Comparison of ENCODE assay signal across 8 cellular contexts in the genomic region with DNA sequence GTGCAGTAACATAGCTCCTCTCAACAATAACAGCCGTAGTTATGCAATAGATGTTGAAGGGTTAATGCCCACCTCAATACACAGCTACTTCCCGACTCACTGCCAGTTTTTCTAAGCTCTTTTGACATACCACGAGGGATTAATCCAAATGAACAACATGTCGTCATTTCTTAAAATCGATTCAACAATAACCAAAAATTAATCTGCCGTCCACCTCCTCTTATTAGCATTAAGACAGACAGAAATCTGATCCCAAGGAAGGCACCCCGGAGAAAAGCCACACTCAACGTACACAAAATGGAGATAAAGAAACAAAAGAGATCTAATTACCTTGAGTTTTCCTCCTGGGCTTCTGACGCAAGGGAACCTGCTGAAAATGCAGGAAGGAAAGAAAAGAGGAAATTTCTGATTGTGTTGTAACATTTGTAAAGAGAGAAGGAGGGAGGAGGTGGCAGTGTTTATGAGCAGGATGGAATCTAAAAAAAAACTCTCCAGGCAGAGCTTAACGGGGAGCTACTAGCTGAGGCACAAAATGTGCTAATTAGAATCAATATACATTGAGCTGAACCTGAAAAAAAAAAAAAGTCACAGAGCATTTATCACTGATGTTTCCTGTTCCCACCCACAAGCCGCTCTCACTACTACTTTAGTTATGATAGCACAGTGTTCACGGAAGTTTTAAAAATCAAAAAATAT.
DNase-seq lines count a peak whose midpoint lies in the region; ATAC-seq and TF ChIP-seq lines count a peak whose summit lies in the region.

No MANE protein-coding gene starts in this region.

- no peak for TF ChIP-seq POLR2A in spleen (IDR thresholded peaks at IDR 0.05)

- H3K27ac Mint-ChIP-seq in effector memory CD8-positive, alpha-beta T cell, result peak overlapping the region; percentile 86 to 88

- H3K27me3 ChIP-seq in spleen (replicated peaks in 1 of 7), result no peaks in the 10 kb centered on the region

- peak overlapping the region; percentile 81 to 89 for H3K4me3 Mint-ChIP-seq in effector memory CD8-positive, alpha-beta T cell

- peaks cover 54 to 76% of the 10 kb centered on the region in 2 donors for H3K4me1 Mint-ChIP-seq in effector memory CD8-positive, alpha-beta T cell (ENCODE audit: low read depth in 2 of 2)

- H3K4me1 ChIP-seq in spleen, result peaks cover 6 to 99% (median 42%) of the 10 kb centered on the region in 6 donors

- peaks cover 3 to 9% of the 10 kb centered on the region in 2 donors for H3K9me3 Mint-ChIP-seq in effector memory CD8-positive, alpha-beta T cell

- peak overlapping the region; percentile 10 to 68 (median 32) for H3K4me3 ChIP-seq in spleen

- peaks cover 8% of the 10 kb centered on the region for H3K36me3 Mint-ChIP-seq in effector memory CD8-positive, alpha-beta T cell (ENCODE audit: insufficient read depth)

- DNase-seq in activated CD4-positive, CD25-positive, alpha-beta regulatory T cell (lab: John Stamatoyannopoulos, UW), result no peak
- peak; percentile 53 for DNase-seq in NCI-H748 treated with DMSO at 0.1 percent for 48 hours (lab: John Stamatoyannopoulos, UW)
- DNase-seq in effector memory CD8-positive, alpha-beta T cell, result peak in 2 of 3 experiments; percentile 21 to 29
- no peak for DNase-seq in spleen
- DNase-seq in substantia nigra (lab: John Stamatoyannopoulos, UW), result no peak
- no peak for DNase-seq in SHP77 (lab: John Stamatoyannopoulos, UW)

- H3K27me3 Mint-ChIP-seq in effector memory CD8-positive, alpha-beta T cell, result no peaks in the 10 kb centered on the region

- peak; percentile 62 to 65 for ATAC-seq in activated CD4-positive, CD25-positive, alpha-beta regulatory T cell treated with anti-CD3 and anti-CD28 coated beads, Interleukin-2, amount 50 U/mL, for 24 hours
- ATAC-seq in HG02884 (IDR thresholded peaks at IDR 0.05; ENCODE audit: unreplicated experiment), result peak; percentile 49
- ATAC-seq in effector memory CD8-positive, alpha-beta T cell (replicated peaks), result peak; percentile 74

- intact Hi-C loops in spleen (cut with DNase I; ENCODE audit: low total_unique reads), result no loop called here

- no peak for TF ChIP-seq CTCF in spleen (IDR thresholded peaks at IDR 0.05 in 8 of 11, conservative IDR thresholded peaks at IDR 0.05 in 3 of 11)

- peak overlapping the region; percentile 14 to 89 (median 74) for H3K27ac ChIP-seq in spleen
- H3K27ac ChIP-seq in substantia nigra (ENCODE audit: low read depth, low read length, poor library complexity, severe bottlenecking), result no peak overlapping the region

- no peaks in the 10 kb centered on the region for H3K9me3 ChIP-seq in spleen

- 20 to 28% (median 21%) methylated on average over 12 of the region's 12 CpGs for WGBS in spleen, 5 donors

- H3K36me3 ChIP-seq in spleen, result peaks cover 0 to 9% (median 0%) of the 10 kb centered on the region in 6 donors

Comparison
In these comparisons a context has a peak if more than half of its experiments do, and no peak if none do; other contexts are left out.
1. DNase-seq: peak in NCI-H748 treated with DMSO at 0.1 percent for 48 hours (single experiment) and effector memory CD8-positive, alpha-beta T cell (2 of 3); none in activated CD4-positive, CD25-positive, alpha-beta regulatory T cell (0 of 4), spleen (single experiment), substantia nigra (0 of 49) and SHP77 (0 of 2).
2. Peak in every context shown above with its lines, with median percentiles within 50 percentile points of each other: ATAC-seq.